ENCODE assay signal across 10 cellular contexts in the genomic region with DNA sequence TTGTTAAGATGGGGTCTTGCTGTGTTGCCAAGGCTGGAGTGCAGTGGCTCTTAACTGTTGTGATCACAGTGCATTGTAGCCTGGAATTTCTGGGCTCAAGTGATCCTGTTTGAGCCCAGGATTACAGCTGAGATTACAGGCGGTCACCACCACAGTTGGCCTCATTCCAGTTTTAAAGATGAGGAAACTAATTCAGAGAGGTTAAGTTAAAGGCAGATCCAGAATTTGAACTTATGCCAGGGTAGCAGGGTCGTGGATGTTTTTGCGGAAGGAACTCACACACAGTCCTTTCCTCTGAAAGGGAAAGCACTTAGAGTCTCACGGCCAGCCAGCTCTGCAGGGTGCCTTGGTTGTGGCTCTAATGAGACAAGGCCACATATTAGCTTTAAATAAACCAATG.
DNase-seq lines count a peak whose midpoint lies in the region; ATAC-seq lines count a peak whose summit lies in the region.
"Had no signal": no experiment of that assay in that cellular context is flagged by ENCODE, and none has a peak within 500 bp of the region (broad histone marks: within the 10 kb centered on the region; RNA-seq: fewer than 3 reads in every experiment).

No MANE protein-coding gene starts in this region.

- no peak overlapping the region for H3K27ac ChIP-seq in BLaER1
- H3K27ac ChIP-seq: epithelial cell of prostate had no signal

- H4K20me1 ChIP-seq in BLaER1: no peaks in the 10 kb centered on the region

- intact Hi-C loops in left colon (cut with DNase I, micrococcal nuclease): no loop called here

- DNase-seq in astrocyte of the hippocampus (ENCODE audit: low read depth, low spot score): peak; percentile 49
- no peak for DNase-seq in left colon
- DNase-seq in stimulated activated CD4-positive, alpha-beta T cell treated with anti-CD3 and anti-CD28 coated beads, Interleukin-1b, Interleukin-23, amount 100 ng/mL, for 48 hours: no peak
- DNase-seq in MG63: no peak
- no peak for DNase-seq in activated naive CD4-positive, alpha-beta T cell (lab: John Stamatoyannopoulos, UW)
- DNase-seq: stimulated activated naive CD8-positive, alpha-beta T cell treated with anti-CD3 and anti-CD28 coated beads, Interleukin-15, Interleukin-2, amounts not matched to agents 100 U/mL and 50 U/mL, for 24 hours had no signal

- peaks cover 18% of the 10 kb centered on the region for H3K4me1 ChIP-seq in BLaER1

- H3K4me3 ChIP-seq in BLaER1 (no peak overlapping the region), MG63 (no peak overlapping the region)

- peak; percentile 63 for ATAC-seq in HG03460 (IDR thresholded peaks at IDR 0.05; ENCODE audit: unreplicated experiment)
- ATAC-seq in left colon: peak; percentile 14
- ATAC-seq in HG02970 (IDR thresholded peaks at IDR 0.05; ENCODE audit: low FRiP score, unreplicated experiment): no peak
- ATAC-seq: stimulated activated naive CD8-positive, alpha-beta T cell treated with anti-CD3 and anti-CD28 coated beads, Interleukin-15, Interleukin-2, amounts not matched to agents 100 U/mL and 50 U/mL, for 24 hours had no signal

- H3K36me3 ChIP-seq in BLaER1 (no peaks in the 10 kb centered on the region), MG63 (peaks cover 12% of the 10 kb centered on the region)

- H3K9ac ChIP-seq in BLaER1: no peak overlapping the region

- H3K9me3 ChIP-seq in BLaER1 (no peaks in the 10 kb centered on the region), MG63 (no peaks in the 10 kb centered on the region)

- H3K4me2 ChIP-seq in BLaER1: 0 out of 2 replicates have a peak overlapping the region, but pooled peaks have one; percentile 28

- H3K27me3 ChIP-seq in BLaER1 (no peaks in the 10 kb centered on the region), MG63 (no peaks in the 10 kb centered on the region)
